ENCODE assay signal across 10 cellular contexts in the genomic region with DNA sequence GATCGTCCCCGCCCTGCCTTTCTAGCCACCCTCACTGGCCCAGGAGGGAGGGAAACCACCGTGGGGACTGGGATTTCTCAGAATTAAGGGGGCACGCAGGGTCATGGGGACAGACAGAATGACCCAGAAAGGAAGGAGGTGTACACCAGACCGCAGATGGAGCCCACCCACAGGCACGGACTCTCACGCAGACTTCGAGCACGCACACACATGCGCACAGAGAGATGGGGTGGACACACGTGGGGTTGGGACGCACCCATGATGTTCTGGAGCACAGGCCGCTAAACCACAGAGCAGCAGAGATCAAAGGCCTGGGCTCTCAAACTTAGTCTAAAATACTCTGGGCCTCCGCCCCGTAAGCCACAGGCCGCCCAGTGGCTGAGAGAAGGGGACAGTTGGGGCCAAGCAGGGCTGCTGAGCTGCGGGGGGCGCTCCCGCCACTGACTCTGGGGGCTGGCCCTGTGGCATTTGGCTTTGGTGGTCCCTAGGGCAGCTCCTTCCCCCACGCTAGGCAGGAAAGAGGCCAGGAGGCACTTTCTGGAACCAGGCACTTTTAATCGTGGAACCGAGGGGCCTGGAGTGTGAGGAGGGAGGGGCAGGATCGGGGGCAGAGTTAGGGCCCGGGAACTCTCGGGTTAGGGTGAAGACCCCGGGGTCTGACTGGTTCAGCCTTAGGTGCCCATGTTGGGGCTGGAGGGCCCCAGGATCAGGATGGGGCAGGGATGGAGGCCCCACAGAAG. TPM values are rescaled to one million over a fixed set of nuclear protein-coding genes. Genes with fewer than 3 reads are reported as not detected.
DNase-seq lines count a peak whose midpoint lies in the region; ATAC-seq and TF ChIP-seq lines count a peak whose summit lies in the region.
"Had no signal": no experiment of that assay in that cellular context is flagged by ENCODE, and none has a peak within 500 bp of the region (broad histone marks: within the 10 kb centered on the region; RNA-seq: fewer than 3 reads in every experiment).

No MANE protein-coding gene starts in this region.

- peak; percentile 71 for ATAC-seq in T-helper 17 cell
- ATAC-seq in stimulated activated naive B cell treated with anti-CD40 and anti-IgM and Interleukin-4, amounts not matched to agents 10 μg/mL and 1 μg/mL and 100 μg/mL, for 72 hours (replicated peaks) = no peak
- no peak for ATAC-seq in GM21786 (IDR thresholded peaks at IDR 0.05; ENCODE audit: unreplicated experiment)

- no peaks in the 10 kb centered on the region for H3K79me2 ChIP-seq in neural progenitor cell (ENCODE audit: low read depth)

- H3F3A ChIP-seq in neural progenitor cell (ENCODE audit: low read depth) = peaks cover 6% of the 10 kb centered on the region

- no peak overlapping the region for H3K4me3 ChIP-seq in endodermal cell (ENCODE audit: low read length)
- H3K4me3 ChIP-seq in neural progenitor cell = no peak overlapping the region
- H3K4me3 ChIP-seq in MG63 = no peak overlapping the region

- H3K9ac ChIP-seq in endodermal cell (ENCODE audit: extremely low read depth, low read length, poor library complexity, severe bottlenecking) = no peak overlapping the region
- H3K9ac ChIP-seq in neural progenitor cell = no peak overlapping the region

- no peaks in the 10 kb centered on the region for H3K27me3 Mint-ChIP-seq in T-helper 17 cell
- H3K27me3 Mint-ChIP-seq in endodermal cell (ENCODE audit: insufficient read depth) = no peaks in the 10 kb centered on the region
- H3K27me3 Mint-ChIP-seq in neural progenitor cell (ENCODE audit: insufficient read depth, low read depth) = peaks cover 6% of the 10 kb centered on the region
- peaks cover 10 to 20% of the 10 kb centered on the region in 2 donors for H3K27me3 Mint-ChIP-seq in stimulated activated naive B cell treated with anti-CD40 and anti-IgM and Interleukin-4, amounts not matched to agents 10 μg/mL and 1 μg/mL and 100 μg/mL, for 72 hours

- H3K4me3 Mint-ChIP-seq in T-helper 17 cell = peak overlapping the region; percentile 72
- no peak overlapping the region for H3K4me3 Mint-ChIP-seq in endodermal cell
- H3K4me3 Mint-ChIP-seq in neural progenitor cell = no peak overlapping the region
- no peak overlapping the region for H3K4me3 Mint-ChIP-seq in stimulated activated naive B cell treated with anti-CD40 and anti-IgM and Interleukin-4, amounts not matched to agents 10 μg/mL and 1 μg/mL and 100 μg/mL, for 72 hours

- H3K27me3 ChIP-seq in endodermal cell (ENCODE audit: control insufficient read depth, insufficient read depth, low read length, poor library complexity, severe bottlenecking) = no peaks in the 10 kb centered on the region
- H3K27me3 ChIP-seq in neural progenitor cell = no peaks in the 10 kb centered on the region
- H3K27me3 ChIP-seq in MG63 = no peaks in the 10 kb centered on the region

- H2AFZ ChIP-seq in neural progenitor cell (replicated peaks) = no peak overlapping the region

- no peak overlapping the region for H3K4me2 ChIP-seq in neural progenitor cell

- H3K36me3 Mint-ChIP-seq in T-helper 17 cell (ENCODE audit: low read depth) (no peaks in the 10 kb centered on the region), endodermal cell (ENCODE audit: low read depth) (peaks cover 2% of the 10 kb centered on the region), neural progenitor cell (no peaks in the 10 kb centered on the region)
- peaks cover 3 to 6% of the 10 kb centered on the region in 2 donors for H3K36me3 Mint-ChIP-seq in stimulated activated naive B cell treated with anti-CD40 and anti-IgM and Interleukin-4, amounts not matched to agents 10 μg/mL and 1 μg/mL and 100 μg/mL, for 72 hours

- DNase-seq in GM03348 (ENCODE audit: low spot score) (peak; percentile 70), T-helper 17 cell (peak; percentile 7 to 16 (median 11)), endodermal cell (peak; percentile 54), neural progenitor cell (ENCODE audit: low spot score) (peak; percentile 24), MG63 (no peak), DMS153 treated with DMSO at 0.1 percent for 48 hours (lab: John Stamatoyannopoulos, UW; ENCODE audit: unreplicated experiment) (no peak)
- no peak for DNase-seq in stimulated activated naive B cell treated with anti-CD40 and anti-IgM and Interleukin-4, amounts not matched to agents 10 μg/mL and 1 μg/mL and 100 μg/mL, for 72 hours
- DNase-seq: GF-D8, NCI-H1436 had no signal

- peaks cover 14% of the 10 kb centered on the region for H3K4me1 Mint-ChIP-seq in T-helper 17 cell
- H3K4me1 Mint-ChIP-seq in endodermal cell = peaks cover 18% of the 10 kb centered on the region
- peaks cover 17% of the 10 kb centered on the region for H3K4me1 Mint-ChIP-seq in neural progenitor cell
- peaks cover 12 to 14% of the 10 kb centered on the region in 2 donors for H3K4me1 Mint-ChIP-seq in stimulated activated naive B cell treated with anti-CD40 and anti-IgM and Interleukin-4, amounts not matched to agents 10 μg/mL and 1 μg/mL and 100 μg/mL, for 72 hours

- no peak for TF ChIP-seq CTCF in endodermal cell (conservative IDR thresholded peaks at IDR 0.05)
- no peak for TF ChIP-seq CTCF in neural progenitor cell (IDR thresholded peaks at IDR 0.05)

- 90 to 93% methylated on average over 20 to 26 of the region's 26 CpGs for WGBS in endodermal cell (ENCODE audit: insufficient coverage in 1 of 2, insufficient read length in 1 of 2), 2 experiments

- H3K9me3 Mint-ChIP-seq in endodermal cell (no peaks in the 10 kb centered on the region), neural progenitor cell (peaks cover 9% of the 10 kb centered on the region)
- peaks cover 0 to 1% of the 10 kb centered on the region in 2 donors for H3K9me3 Mint-ChIP-seq in stimulated activated naive B cell treated with anti-CD40 and anti-IgM and Interleukin-4, amounts not matched to agents 10 μg/mL and 1 μg/mL and 100 μg/mL, for 72 hours

- H3K4me1 ChIP-seq in endodermal cell (ENCODE audit: control insufficient read depth, insufficient read depth, low read length) (peaks cover 5% of the 10 kb centered on the region), neural progenitor cell (peaks cover 13% of the 10 kb centered on the region)

- H3K9me3 ChIP-seq in T-helper 17 cell (ENCODE audit: control insufficient read depth, low read length, poor library complexity, severe bottlenecking) (no peaks in the 10 kb centered on the region), endodermal cell (ENCODE audit: control insufficient read depth, low read length) (no peaks in the 10 kb centered on the region), neural progenitor cell (ENCODE audit: low read depth) (no peaks in the 10 kb centered on the region), MG63 (no peaks in the 10 kb centered on the region)

- no peaks in the 10 kb centered on the region for H4K20me1 ChIP-seq in neural progenitor cell (ENCODE audit: low read depth)

- H3K27ac Mint-ChIP-seq in T-helper 17 cell (peak overlapping the region; percentile 81), endodermal cell (peak overlapping the region; percentile 69), neural progenitor cell (peak overlapping the region; percentile 92)
- H3K27ac Mint-ChIP-seq in stimulated activated naive B cell treated with anti-CD40 and anti-IgM and Interleukin-4, amounts not matched to agents 10 μg/mL and 1 μg/mL and 100 μg/mL, for 72 hours = no peak overlapping the region

- H3K27ac ChIP-seq in endodermal cell (ENCODE audit: low read depth, low read length) (no peak overlapping the region), neural progenitor cell (no peak overlapping the region)

- H3K36me3 ChIP-seq in endodermal cell (ENCODE audit: control insufficient read depth, insufficient read depth, low read length) (peaks cover 6% of the 10 kb centered on the region), neural progenitor cell (no peaks in the 10 kb centered on the region), MG63 (no peaks in the 10 kb centered on the region)

RNA-seq across cellular contexts. Expression of gene IFITM5, which starts 1.5 kb away (rescaled TPM):
- not detected for total RNA-seq in T-helper 17 cell
- total RNA-seq in endodermal cell = not detected
- polyA plus RNA-seq in endodermal cell (2013, experiment 1 of 2) = not detected
- polyA plus RNA-seq in endodermal cell (2013, experiment 2 of 2) = not detected
- total RNA-seq in neural progenitor cell (ENCODE audit: low replicate concordance) = not detected in 2 replicates
- not detected in 2 replicates for total RNA-seq in MG63 (2014; rRNA removed; shearing (Covaris generic); ENCODE audit: low replicate concordance)

RNA-seq across cellular contexts. Expression of gene PGGHG, which starts 8.9 kb away (rescaled TPM):
- total RNA-seq in T-helper 17 cell (100 to 1,000 TPM; 317 to 350 TPM), endodermal cell (100 to 1,000 TPM; 129 to 186 TPM), neural progenitor cell (ENCODE audit: low replicate concordance) (20.5 and 44.4 TPM in 2 replicates)
- polyA plus RNA-seq in endodermal cell (2013, experiment 1 of 2) = 36.7 TPM
- polyA plus RNA-seq in endodermal cell (2013, experiment 2 of 2) = 31.3 TPM
- 1.9 and 6.2 TPM in 2 replicates for total RNA-seq in MG63 (2014; rRNA removed; shearing (Covaris generic); ENCODE audit: low replicate concordance)

RNA-seq across cellular contexts. Expression of gene IFITM2, which starts 9.8 kb away (rescaled TPM):
- total RNA-seq in T-helper 17 cell (100 to 1,000 TPM; 550 to 570 TPM), endodermal cell (100 to 1,000 TPM; 262 to 367 TPM), neural progenitor cell (ENCODE audit: low replicate concordance) (10.5 and 63.9 TPM in 2 replicates)
- 114 TPM for polyA plus RNA-seq in endodermal cell (2013, experiment 1 of 2)
- 152 TPM for polyA plus RNA-seq in endodermal cell (2013, experiment 2 of 2)
- 35.8 and 50.4 TPM in 2 replicates for total RNA-seq in MG63 (2014; rRNA removed; shearing (Covaris generic); ENCODE audit: low replicate concordance)

RNA-seq across cellular contexts. Expression of gene IFITM1, which starts 16.0 kb away (rescaled TPM):
- total RNA-seq in T-helper 17 cell (100 to 1,000 TPM; 344 to 363 TPM), endodermal cell (100 to 1,000 TPM; 211 to 558 TPM), neural progenitor cell (ENCODE audit: low replicate concordance) (13.3 and 48.6 TPM in 2 replicates)
- 244 TPM for polyA plus RNA-seq in endodermal cell (2013, experiment 1 of 2)
- 241 TPM for polyA plus RNA-seq in endodermal cell (2013, experiment 2 of 2)
- 26.5 and 62.6 TPM in 2 replicates for total RNA-seq in MG63 (2014; rRNA removed; shearing (Covaris generic); ENCODE audit: low replicate concordance)

RNA-seq across cellular contexts. Expression of gene NLRP6, which starts 19.6 kb away (rescaled TPM):
- total RNA-seq in T-helper 17 cell (1 to 10 TPM; 3.5 to 4.3 TPM), endodermal cell (not detected), neural progenitor cell (ENCODE audit: low replicate concordance) (not detected in 2 replicates)
- not detected for polyA plus RNA-seq in endodermal cell (2013, experiment 1 of 2)
- polyA plus RNA-seq in endodermal cell (2013, experiment 2 of 2) = not detected
- total RNA-seq in MG63 (2014; rRNA removed; shearing (Covaris generic); ENCODE audit: low replicate concordance) = not detected in 2 replicates

Comparison
In these comparisons a context has a peak if more than half of its experiments do, and no peak if none do; other contexts are left out.
1. DNase-seq: peak in GM03348 (single experiment), T-helper 17 cell (3 of 3), endodermal cell (single experiment) and neural progenitor cell (single experiment); none in MG63 (single experiment), DMS153 treated with DMSO at 0.1 percent for 48 hours (single experiment) and stimulated activated naive B cell treated with anti-CD40 and anti-IgM and Interleukin-4, amounts not matched to agents 10 μg/mL and 1 μg/mL and 100 μg/mL, for 72 hours (single experiment).